In genomic region chr14:33271216-33271615, GRCh38 we compare ENCODE assay signal across 22 cellular contexts.
"Had no signal": no experiment of that assay in that cellular context is flagged by ENCODE, and none has a peak within 500 bp of the region (broad histone marks: within the 10 kb centered on the region; RNA-seq: fewer than 3 reads in every experiment).

No MANE protein-coding gene starts in this region.

- H3K4me3 Mint-ChIP-seq: activated CD4-positive, alpha-beta T cell treated with anti-CD3 and anti-CD28 coated beads, Interleukin-2, amount 10 ng/mL, durations not matched to agents 7 days and 5 days; memory B cell; naive thymus-derived CD4-positive, alpha-beta T cell; stimulated activated naive B cell treated with anti-CD40 and anti-IgM and Interleukin-4, amounts not matched to agents 10 μg/mL and 1 μg/mL and 100 μg/mL, for 72 hours; T-helper 1 cell treated with Interleukin-12 subunit alpha and Interleukin-12 subunit beta and Interleukin-4 antibody, amounts not matched to agents 30 μg/mL and 1 μg/mL, for 36 hours had no signal

- H3K36me3 Mint-ChIP-seq: memory B cell; naive thymus-derived CD4-positive, alpha-beta T cell; stimulated activated naive B cell treated with anti-CD40 and anti-IgM and Interleukin-4, amounts not matched to agents 10 μg/mL and 1 μg/mL and 100 μg/mL, for 72 hours had no signal

- H3K4me1 ChIP-seq: body of pancreas, gastrocnemius medialis, heart left ventricle, pancreas, spleen, upper lobe of left lung had no signal

- H3K27ac Mint-ChIP-seq: activated CD4-positive, alpha-beta T cell treated with anti-CD3 and anti-CD28 coated beads, Interleukin-2, amount 10 ng/mL, durations not matched to agents 7 days and 5 days; memory B cell; naive thymus-derived CD4-positive, alpha-beta T cell; stimulated activated naive B cell treated with anti-CD40 and anti-IgM and Interleukin-4, amounts not matched to agents 10 μg/mL and 1 μg/mL and 100 μg/mL, for 72 hours; T-helper 1 cell treated with Interleukin-12 subunit alpha and Interleukin-12 subunit beta and Interleukin-4 antibody, amounts not matched to agents 30 μg/mL and 1 μg/mL, for 36 hours had no signal

- H3K4me1 Mint-ChIP-seq: activated CD4-positive, alpha-beta T cell treated with anti-CD3 and anti-CD28 coated beads, Interleukin-2, amount 10 ng/mL, durations not matched to agents 7 days and 5 days; memory B cell; stimulated activated naive B cell treated with anti-CD40 and anti-IgM and Interleukin-4, amounts not matched to agents 10 μg/mL and 1 μg/mL and 100 μg/mL, for 72 hours had no signal

- H3K27ac ChIP-seq: body of pancreas, coronary artery, gastrocnemius medialis, heart left ventricle, pancreas, spleen, thoracic aorta, upper lobe of left lung had no signal

- H3K9me3 Mint-ChIP-seq: activated CD4-positive, alpha-beta T cell treated with anti-CD3 and anti-CD28 coated beads, Interleukin-2, amount 10 ng/mL, durations not matched to agents 7 days and 5 days; stimulated activated naive B cell treated with anti-CD40 and anti-IgM and Interleukin-4, amounts not matched to agents 10 μg/mL and 1 μg/mL and 100 μg/mL, for 72 hours; T-helper 1 cell treated with Interleukin-12 subunit alpha and Interleukin-12 subunit beta and Interleukin-4 antibody, amounts not matched to agents 30 μg/mL and 1 μg/mL, for 36 hours had no signal

- ATAC-seq: activated CD4-positive, CD25-positive, alpha-beta regulatory T cell treated with anti-CD3 and anti-CD28 coated beads, Interleukin-2, amount 50 U/mL, for 24 hours; body of pancreas; esophagus mucosa; gastrocnemius medialis; heart left ventricle; naive thymus-derived CD4-positive, alpha-beta T cell; pancreas; sciatic nerve; stimulated activated naive B cell treated with anti-CD40 and anti-IgM and Interleukin-4, amounts not matched to agents 10 μg/mL and 1 μg/mL and 100 μg/mL, for 72 hours had no signal

- H3K27me3 Mint-ChIP-seq: activated CD4-positive, alpha-beta T cell treated with anti-CD3 and anti-CD28 coated beads, Interleukin-2, amount 10 ng/mL, durations not matched to agents 7 days and 5 days; memory B cell; naive thymus-derived CD4-positive, alpha-beta T cell; stimulated activated naive B cell treated with anti-CD40 and anti-IgM and Interleukin-4, amounts not matched to agents 10 μg/mL and 1 μg/mL and 100 μg/mL, for 72 hours had no signal

- H3K27me3 ChIP-seq: body of pancreas, gastrocnemius medialis, heart left ventricle, pancreas, spleen, upper lobe of left lung had no signal

- H3K36me3 ChIP-seq: gastrocnemius medialis, heart left ventricle, pancreas, spleen, thoracic aorta, upper lobe of left lung had no signal

- DNase-seq: activated CD4-positive, alpha-beta T cell treated with anti-CD3 and anti-CD28 coated beads, Interleukin-2, amount 10 ng/mL, durations not matched to agents 7 days and 5 days; activated CD8-positive, alpha-beta memory T cell treated with anti-CD3 and anti-CD28 coated beads, Interleukin-2, amount 50 U/mL, for 4 hours; activated effector memory CD4-positive, alpha-beta T cell treated with Interleukin-2 at 50 U/mL for 16 hours; activated naive CD4-positive, alpha-beta T cell treated with anti-CD3 and anti-CD28 coated beads, Interleukin-2, amount 50 U/mL, for 16 hours; activated T-cell treated with anti-CD3 and anti-CD28 coated beads, Interleukin-2, amount 50 U/mL, for 48 hours; body of pancreas; central memory CD4-positive, alpha-beta T cell; gastrocnemius medialis; heart left ventricle; kidney glomerular epithelial cell; naive thymus-derived CD4-positive, alpha-beta T cell; pancreas; spleen; stimulated activated naive B cell treated with anti-CD40 and anti-IgM and Interleukin-4, amounts not matched to agents 10 μg/mL and 1 μg/mL and 100 μg/mL, for 72 hours; upper lobe of left lung had no signal

- H3K4me3 ChIP-seq: body of pancreas, coronary artery, gastrocnemius medialis, heart left ventricle, pancreas, spleen, thoracic aorta, upper lobe of left lung had no signal

- H3K9me3 ChIP-seq: body of pancreas, gastrocnemius medialis, pancreas, thoracic aorta, upper lobe of left lung had no signal
